16 cellular contexts compared by ENCODE assay signal in genomic region chrX:53266175-53266574, GRCh38. TPM values are rescaled to one million over a fixed set of nuclear protein-coding genes. Genes with fewer than 3 reads are reported as not detected.
DNase-seq lines count a peak whose midpoint lies in the region; ATAC-seq and TF ChIP-seq lines count a peak whose summit lies in the region.
"Had no signal": no experiment of that assay in that cellular context is flagged by ENCODE, and none has a peak within 500 bp of the region (broad histone marks: within the 10 kb centered on the region; RNA-seq: fewer than 3 reads in every experiment).

No MANE protein-coding gene starts in this region.

- ATAC-seq in GM18519 (IDR thresholded peaks at IDR 0.05; ENCODE audit: low FRiP score, unreplicated experiment) = no peak

- peaks cover 33% of the 10 kb centered on the region for H3K4me1 ChIP-seq in GM23248 (ENCODE audit: insufficient read depth)
- H3K4me1 ChIP-seq in breast epithelium = no peaks in the 10 kb centered on the region
- H3K4me1 ChIP-seq in mesenchymal stem cell (ENCODE audit: control insufficient read depth, insufficient read depth, low read depth, low read length) = peaks cover 31% of the 10 kb centered on the region
- H3K4me1 ChIP-seq: BE2C had no signal

- no peak for DNase-seq in GM23248
- no peak for DNase-seq in breast epithelium (ENCODE audit: low spot score in 2 of 2)
- no peak for DNase-seq in mesenchymal stem cell
- no peak for DNase-seq in COR-L47 (lab: John Stamatoyannopoulos, UW)
- no peak for DNase-seq in T-helper 2 cell
- DNase-seq in NK-92 treated with Interleukin-12 subunit alpha and Interleukin-12 subunit beta, amount 100 ng/mL, for 24 hours (lab: John Stamatoyannopoulos, UW) = no peak
- DNase-seq: activated CD4-positive, alpha-beta memory T cell treated with anti-CD3 and anti-CD28 coated beads for 36 hours; activated naive CD4-positive, alpha-beta T cell treated with anti-CD3 and anti-CD28 coated beads, Interleukin-2, amount 50 U/mL, for 16 hours; activated T-cell treated with anti-CD3 and anti-CD28 coated beads, Interleukin-2, amount 50 U/mL, for 1 hour; BE2C; NCI-H1436 treated with DMSO at 0.1 percent for 48 hours; right cardiac atrium had no signal

- no peaks in the 10 kb centered on the region for H3K79me2 ChIP-seq in GM23248 (ENCODE audit: insufficient read depth)

- H3K9ac ChIP-seq in GM23248 (peak overlapping the region; percentile 31; the same call in 1 of the 2 replicates), mesenchymal stem cell (ENCODE audit: low read length) (peak overlapping the region; percentile 44)

- no peak overlapping the region for H4K91ac ChIP-seq in mesenchymal stem cell (ENCODE audit: low read length)

- WGBS in GM23248 (ENCODE audit: low coverage in 1 of 2, low lambda C conversion rate in 2 of 2, missing lambda C conversion rate in 2 of 2), 2 experiments = 42 to 46% methylated on average over 5 of the region's 5 CpGs
- WGBS in mesenchymal stem cell = 85% methylated on average over 2 of the region's 5 CpGs

- H3K79me1 ChIP-seq in mesenchymal stem cell (replicated peaks; ENCODE audit: low read length, poor library complexity, severe bottlenecking) = peaks cover 7% of the 10 kb centered on the region

- in situ Hi-C loops in GM23248 (cut with MboI) = no loop called here

- peak overlapping the region in 1 of 2 experiments; percentile 42 for H2BK12ac ChIP-seq in mesenchymal stem cell (ENCODE audit: low read length in 2 of 2)

- no peak overlapping the region for H2BK5ac ChIP-seq in mesenchymal stem cell (ENCODE audit: low read depth, low read length, poor library complexity, severe bottlenecking)

- no peak for TF ChIP-seq POLR2A in breast epithelium (IDR thresholded peaks at IDR 0.05)

- H3K4ac ChIP-seq in mesenchymal stem cell (ENCODE audit: low read depth in 1 of 2, low read length in 2 of 2) = no peak overlapping the region

- H3K4me2 ChIP-seq in GM23248 (ENCODE audit: unreplicated experiment) (no peak overlapping the region), mesenchymal stem cell (ENCODE audit: low read length, poor library complexity, severe bottlenecking) (no peak overlapping the region)

- no peak for TF ChIP-seq CTCF in breast epithelium (IDR thresholded peaks at IDR 0.05)

- no peak overlapping the region for H4K8ac ChIP-seq in mesenchymal stem cell (ENCODE audit: low read length)

- H3K23ac ChIP-seq in mesenchymal stem cell (ENCODE audit: low read length in 2 of 2) = no peak overlapping the region

- H3K4me3 ChIP-seq in GM23248 = no peak overlapping the region; the same call in 1 of the 2 replicates
- H3K4me3 ChIP-seq in breast epithelium = no peak overlapping the region
- peak overlapping the region in 1 of 2 experiments; percentile 17 for H3K4me3 ChIP-seq in mesenchymal stem cell (ENCODE audit: insufficient read depth in 1 of 2, low read depth in 1 of 2, low read length in 2 of 2)
- H3K4me3 ChIP-seq: dorsolateral prefrontal cortex had no signal

- no peaks in the 10 kb centered on the region for H3K9me2 ChIP-seq in GM23248 (ENCODE audit: insufficient read depth)

- no peak overlapping the region for H2BK120ac ChIP-seq in mesenchymal stem cell (ENCODE audit: low read depth, low read length)

- no peak overlapping the region for H2BK15ac ChIP-seq in mesenchymal stem cell (ENCODE audit: low read depth, poor library complexity, severe bottlenecking)

- no peaks in the 10 kb centered on the region for H3K36me3 ChIP-seq in GM23248 (ENCODE audit: low read depth)
- no peaks in the 10 kb centered on the region for H3K36me3 ChIP-seq in breast epithelium
- H3K36me3 ChIP-seq in mesenchymal stem cell (ENCODE audit: control insufficient read depth in 1 of 2, insufficient read depth in 2 of 2, low read depth in 1 of 2, low read length in 2 of 2) = no peaks in the 10 kb centered on the region
- H3K36me3 ChIP-seq: BE2C, neutrophil had no signal

- H3K9me3 ChIP-seq in GM23248 (ENCODE audit: low read depth) = no peaks in the 10 kb centered on the region
- no peaks in the 10 kb centered on the region for H3K9me3 ChIP-seq in breast epithelium
- no peaks in the 10 kb centered on the region for H3K9me3 ChIP-seq in mesenchymal stem cell (ENCODE audit: control insufficient read depth, low read length)
- H3K9me3 ChIP-seq: BE2C, neutrophil had no signal

- H3K14ac ChIP-seq in mesenchymal stem cell (ENCODE audit: low read length in 2 of 2) = no peak overlapping the region

- intact Hi-C loops in breast epithelium (cut with DNase I; ENCODE audit: low total_unique reads) = no loop called here

- H2AFZ ChIP-seq in GM23248 = no peak overlapping the region
- no peak overlapping the region for H2AFZ ChIP-seq in mesenchymal stem cell (ENCODE audit: low read depth, low read length)

- H3K27me3 ChIP-seq in GM23248 (replicated peaks; ENCODE audit: insufficient read depth) (no peaks in the 10 kb centered on the region), breast epithelium (peaks cover 0 to 74% of the 10 kb centered on the region in 2 donors), mesenchymal stem cell (ENCODE audit: control insufficient read depth in 1 of 2, insufficient read depth in 1 of 2, low read length in 2 of 2) (peaks cover 0 to 77% of the 10 kb centered on the region in 2 experiments)
- H3K27me3 ChIP-seq: BE2C had no signal

- peak overlapping the region; percentile 35 for H2AK5ac ChIP-seq in mesenchymal stem cell (ENCODE audit: low read length, severe bottlenecking)

- no peaks in the 10 kb centered on the region for H4K20me1 ChIP-seq in GM23248 (ENCODE audit: insufficient read depth)

- H3K18ac ChIP-seq in mesenchymal stem cell (ENCODE audit: low read depth in 1 of 2, low read length in 2 of 2) = no peak overlapping the region

- H3K27ac ChIP-seq in GM23248 (peak overlapping the region; percentile 75), breast epithelium (peak overlapping the region; percentile 10 to 58), mesenchymal stem cell (ENCODE audit: low read length, poor library complexity, severe bottlenecking) (peak overlapping the region; percentile 20), temporal lobe (ENCODE audit: low read depth, low read length) (peak overlapping the region; percentile 7)
- H3K27ac ChIP-seq: neutrophil had no signal

- H3F3A ChIP-seq in GM23248 (ENCODE audit: insufficient read depth) = peaks cover 16% of the 10 kb centered on the region

RNA-seq across cellular contexts. Expression of gene IQSEC2, which starts 15.2 kb away (rescaled TPM):
- total RNA-seq in GM23248 (2014; rRNA removed; shearing (Covaris generic)) = 10.2 and 11.8 TPM in 2 replicates
- 6.0 and 7.1 TPM in 2 replicates for polyA plus RNA-seq in GM23248 (2016; fragmentation: Nextera tagmentation; extraction: Ambion mirVana)
- 10 to 100 TPM; 16.7 to 18.7 (median 18.3) TPM for total RNA-seq in breast epithelium
- polyA plus RNA-seq in mesenchymal stem cell (2013, experiment 1 of 2) = 22.4 TPM
- 21.2 TPM for polyA plus RNA-seq in mesenchymal stem cell (2013, experiment 2 of 2)
- 14.0 TPM for total RNA-seq in temporal lobe

RNA-seq across cellular contexts. Expression of gene KDM5C, which starts 41.2 kb away (rescaled TPM):
- 66.9 and 68.7 TPM in 2 replicates for total RNA-seq in GM23248 (2014; rRNA removed; shearing (Covaris generic))
- polyA plus RNA-seq in GM23248 (2016; fragmentation: Nextera tagmentation; extraction: Ambion mirVana) = 24.4 and 27.1 TPM in 2 replicates
- total RNA-seq in breast epithelium (100 to 1,000 TPM in 2 of 3 donors, 10 to 100 TPM in 1; 63.5 to 136 (median 123) TPM), temporal lobe (105 TPM)
- 24.8 TPM for polyA plus RNA-seq in mesenchymal stem cell (2013, experiment 1 of 2)
- 24.4 TPM for polyA plus RNA-seq in mesenchymal stem cell (2013, experiment 2 of 2)

Comparison
In these comparisons a context has a peak if more than half of its experiments do, and no peak if none do; other contexts are left out.
1. H3K27ac ChIP-seq: peak in every context shown above with its lines; median percentile 75 in GM23248; 34 in breast epithelium; 20 in mesenchymal stem cell; 7 in temporal lobe.